Comparison of ENCODE assay signal across 20 cellular contexts in the genomic region with DNA sequence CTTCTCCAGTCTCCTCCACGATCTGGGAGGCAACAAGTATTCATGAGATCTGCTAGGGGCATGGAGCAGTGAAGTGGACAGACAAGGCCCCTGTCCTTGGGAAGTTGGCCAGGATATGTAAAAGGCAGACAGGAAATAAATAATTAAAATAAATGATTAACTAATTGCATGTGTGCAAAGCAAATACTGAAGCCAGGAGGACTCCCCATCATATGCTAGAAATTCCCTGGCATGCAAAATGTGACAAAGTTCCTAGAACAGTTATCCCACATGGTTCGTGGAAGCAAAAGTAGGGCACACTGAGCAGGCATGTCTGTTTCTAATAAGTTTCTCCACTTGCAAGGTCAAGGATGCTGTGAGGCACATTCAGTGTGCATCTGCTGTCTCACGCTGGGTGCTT.
"Had no signal": no experiment of that assay in that cellular context is flagged by ENCODE, and none has a peak within 500 bp of the region (broad histone marks: within the 10 kb centered on the region; RNA-seq: fewer than 3 reads in every experiment).

No MANE protein-coding gene starts in this region.

- H3K27me3 ChIP-seq: dorsolateral prefrontal cortex, gastrocnemius medialis, sigmoid colon, stomach, transverse colon had no signal

- DNase-seq: effector CD8-positive, alpha-beta T cell; gastrocnemius medialis; glutamatergic neuron; left ventricle myocardium inferior; mesenchymal stem cell; midbrain; naive B cell; occipital lobe; sigmoid colon; stimulated activated CD4-positive, alpha-beta T cell treated with anti-CD3 and anti-CD28 coated beads, Interleukin-12 subunit alpha, Interleukin-12 subunit beta, amount 100 ng/mL, for 4 hours; stimulated activated naive CD4-positive, alpha-beta T cell; stomach; transverse colon had no signal

- H3K4me3 ChIP-seq: coronary artery, dorsolateral prefrontal cortex, gastrocnemius medialis, left ventricle myocardium inferior, lung, prostate gland, sigmoid colon, skin epidermis, stomach, thoracic aorta, transverse colon had no signal

- ATAC-seq: gastrocnemius medialis had no signal

- H3K9me3 ChIP-seq: gastrocnemius medialis, prostate gland had no signal

- H3K27ac ChIP-seq: coronary artery, dorsolateral prefrontal cortex, gastrocnemius medialis, left ventricle myocardium inferior, parathyroid adenoma, prostate gland, sigmoid colon, skin epidermis, stomach, thoracic aorta, transverse colon had no signal

- H3K4me1 ChIP-seq: gastrocnemius medialis, left ventricle myocardium inferior, parathyroid adenoma, transverse colon had no signal

- H3K36me3 ChIP-seq: gastrocnemius medialis, left ventricle myocardium inferior, prostate gland, sigmoid colon, stomach, thoracic aorta, transverse colon had no signal
